1 cellular context compared by ENCODE assay signal in the genomic region with DNA sequence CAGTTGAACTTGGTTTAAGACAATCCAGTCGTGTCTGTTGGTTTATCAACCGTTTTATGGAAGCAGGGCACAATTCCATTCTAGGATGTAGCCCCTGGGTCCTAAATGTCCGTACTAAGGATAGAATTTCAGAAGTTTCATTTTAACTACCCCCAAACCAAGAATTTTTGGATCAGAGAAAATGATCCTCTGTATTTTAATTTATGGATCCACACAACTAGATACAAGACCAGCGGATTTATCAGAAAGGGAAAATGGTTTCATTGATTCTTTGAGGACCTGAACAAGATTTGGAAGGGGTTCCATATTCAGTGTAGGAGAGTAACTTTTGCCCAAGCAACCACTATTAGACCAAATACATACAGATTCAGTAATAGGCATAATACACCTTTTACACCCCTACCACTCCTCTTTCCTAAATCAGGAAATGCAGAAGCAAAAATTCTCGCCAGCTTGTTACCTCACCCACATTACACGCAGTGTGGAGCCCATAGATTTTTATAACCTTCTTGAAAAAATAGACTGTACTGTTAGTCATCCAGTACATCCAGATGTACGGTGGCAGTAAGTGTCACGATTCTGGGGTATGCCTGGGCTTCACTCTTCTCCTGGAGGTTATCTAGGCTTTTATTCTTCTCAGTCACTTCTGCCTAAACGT.
TF ChIP-seq lines count a peak whose summit lies in the region.

No MANE protein-coding gene starts in this region.

TF ChIP-seq in GM23338, 12 proteins besides CTCF, POLR2A, EP300 and RAD21:
- TF ChIP-seq ZNF462 (CRISPR knock-in tag; IDR thresholded peaks at IDR 0.05) (no peak), POLR2AphosphoS5 (IDR thresholded peaks at IDR 0.05; ENCODE audit: low read depth) (no peak), NANOG (IDR thresholded peaks at IDR 0.05; ENCODE audit: borderline replicate concordance) (no peak), STAT1 (IDR thresholded peaks at IDR 0.05; ENCODE audit: unreplicated experiment) (no peak), EZH2 (IDR thresholded peaks at IDR 0.05; ENCODE audit: low read depth, unreplicated experiment) (no peak), ZNF114 (CRISPR knock-in tag; IDR thresholded peaks at IDR 0.05) (no peak), JUNB (IDR thresholded peaks at IDR 0.05; ENCODE audit: unreplicated experiment) (no peak), ZNF331 (CRISPR knock-in tag; IDR thresholded peaks at IDR 0.05; ENCODE audit: low read depth) (no peak), CREB1 (CRISPR knock-in tag; IDR thresholded peaks at IDR 0.05; ENCODE audit: low read depth) (no peak), EZH2phosphoT487 (IDR thresholded peaks at IDR 0.05; ENCODE audit: unreplicated experiment) (no peak)
- TF ChIP-seq, protein P1, sequence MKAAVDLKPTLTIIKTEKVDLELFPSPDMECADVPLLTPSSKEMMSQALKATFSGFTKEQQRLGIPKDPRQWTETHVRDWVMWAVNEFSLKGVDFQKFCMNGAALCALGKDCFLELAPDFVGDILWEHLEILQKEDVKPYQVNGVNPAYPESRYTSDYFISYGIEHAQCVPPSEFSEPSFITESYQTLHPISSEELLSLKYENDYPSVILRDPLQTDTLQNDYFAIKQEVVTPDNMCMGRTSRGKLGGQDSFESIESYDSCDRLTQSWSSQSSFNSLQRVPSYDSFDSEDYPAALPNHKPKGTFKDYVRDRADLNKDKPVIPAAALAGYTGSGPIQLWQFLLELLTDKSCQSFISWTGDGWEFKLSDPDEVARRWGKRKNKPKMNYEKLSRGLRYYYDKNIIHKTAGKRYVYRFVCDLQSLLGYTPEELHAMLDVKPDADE (IDR thresholded peaks at IDR 0.05) = no peak
- TF ChIP-seq, protein P2, sequence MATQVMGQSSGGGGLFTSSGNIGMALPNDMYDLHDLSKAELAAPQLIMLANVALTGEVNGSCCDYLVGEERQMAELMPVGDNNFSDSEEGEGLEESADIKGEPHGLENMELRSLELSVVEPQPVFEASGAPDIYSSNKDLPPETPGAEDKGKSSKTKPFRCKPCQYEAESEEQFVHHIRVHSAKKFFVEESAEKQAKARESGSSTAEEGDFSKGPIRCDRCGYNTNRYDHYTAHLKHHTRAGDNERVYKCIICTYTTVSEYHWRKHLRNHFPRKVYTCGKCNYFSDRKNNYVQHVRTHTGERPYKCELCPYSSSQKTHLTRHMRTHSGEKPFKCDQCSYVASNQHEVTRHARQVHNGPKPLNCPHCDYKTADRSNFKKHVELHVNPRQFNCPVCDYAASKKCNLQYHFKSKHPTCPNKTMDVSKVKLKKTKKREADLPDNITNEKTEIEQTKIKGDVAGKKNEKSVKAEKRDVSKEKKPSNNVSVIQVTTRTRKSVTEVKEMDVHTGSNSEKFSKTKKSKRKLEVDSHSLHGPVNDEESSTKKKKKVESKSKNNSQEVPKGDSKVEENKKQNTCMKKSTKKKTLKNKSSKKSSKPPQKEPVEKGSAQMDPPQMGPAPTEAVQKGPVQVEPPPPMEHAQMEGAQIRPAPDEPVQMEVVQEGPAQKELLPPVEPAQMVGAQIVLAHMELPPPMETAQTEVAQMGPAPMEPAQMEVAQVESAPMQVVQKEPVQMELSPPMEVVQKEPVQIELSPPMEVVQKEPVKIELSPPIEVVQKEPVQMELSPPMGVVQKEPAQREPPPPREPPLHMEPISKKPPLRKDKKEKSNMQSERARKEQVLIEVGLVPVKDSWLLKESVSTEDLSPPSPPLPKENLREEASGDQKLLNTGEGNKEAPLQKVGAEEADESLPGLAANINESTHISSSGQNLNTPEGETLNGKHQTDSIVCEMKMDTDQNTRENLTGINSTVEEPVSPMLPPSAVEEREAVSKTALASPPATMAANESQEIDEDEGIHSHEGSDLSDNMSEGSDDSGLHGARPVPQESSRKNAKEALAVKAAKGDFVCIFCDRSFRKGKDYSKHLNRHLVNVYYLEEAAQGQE (IDR thresholded peaks at IDR 0.05; ENCODE audit: unreplicated experiment) = no peak
TF ChIP-seq in GM23338: peak in this region for 0.
